ENCODE assay signal across 22 cellular contexts in the genomic region with DNA sequence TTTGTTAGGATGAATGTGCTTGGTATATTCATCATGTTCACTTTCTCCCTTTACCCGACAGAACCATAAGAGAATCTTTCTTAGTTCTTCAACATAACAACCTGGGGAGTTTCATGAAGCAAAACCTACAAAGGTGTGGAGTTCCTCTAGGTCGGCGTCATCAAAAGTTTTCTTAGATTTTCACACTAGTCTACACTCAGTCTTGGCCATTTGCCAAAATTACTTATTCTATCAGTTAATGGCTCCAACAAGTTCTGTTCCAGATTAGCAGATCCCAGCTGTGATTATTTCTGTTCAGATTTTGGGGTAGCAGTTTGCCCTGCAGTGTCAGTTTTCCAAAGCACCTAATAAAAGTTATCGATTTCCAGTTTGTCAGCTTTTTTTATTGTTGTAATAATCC.
DNase-seq lines count a peak whose midpoint lies in the region; ATAC-seq, FAIRE-seq and TF ChIP-seq lines count a peak whose summit lies in the region.
"Had no signal": no experiment of that assay in that cellular context is flagged by ENCODE, and none has a peak within 500 bp of the region (broad histone marks: within the 10 kb centered on the region; RNA-seq: fewer than 3 reads in every experiment).

No MANE protein-coding gene starts in this region.

- no peak for TF ChIP-seq EP300 in K562 (IDR thresholded peaks at IDR 0.05; ENCODE audit: low read length)

- H3K79me2 ChIP-seq in K562 (ENCODE audit: control insufficient read depth, insufficient read depth, low read length), result no peaks in the 10 kb centered on the region
- no peaks in the 10 kb centered on the region for H3K79me2 ChIP-seq in GM23338 (replicated peaks; ENCODE audit: insufficient read depth)

- BruUV-seq in A673 (replicated peaks; lab: Mats Ljungman, UMichigan) (no TSS peak), K562 (replicated peaks; lab: Mats Ljungman, UMichigan) (no TSS peak)

- no peaks in the 10 kb centered on the region for H3K27me3 ChIP-seq in A673 (replicated peaks; ENCODE audit: insufficient read depth, low read depth, low read length, poor library complexity)
- no peaks in the 10 kb centered on the region for H3K27me3 ChIP-seq in K562 (ENCODE audit: control insufficient read depth in 2 of 2, insufficient read depth in 2 of 2, low read length in 2 of 2)
- H3K27me3 ChIP-seq in GM23338 (ENCODE audit: insufficient read depth), result no peaks in the 10 kb centered on the region

- no peaks in the 10 kb centered on the region for H4K20me1 ChIP-seq in K562 (replicated peaks; ENCODE audit: control insufficient read depth, insufficient read depth, low read length)
- no peaks in the 10 kb centered on the region for H4K20me1 ChIP-seq in GM23338 (replicated peaks; ENCODE audit: insufficient read depth)

- no peak overlapping the region for H3K27ac Mint-ChIP-seq in GM23338
- H3K27ac Mint-ChIP-seq: CD4-positive, alpha-beta memory T cell; HFFc6; IgD-negative memory B cell had no signal

- H3F3A ChIP-seq in GM23338 (replicated peaks; ENCODE audit: low read depth), result no peaks in the 10 kb centered on the region

- TF ChIP-seq CTCF in A673 (conservative IDR thresholded peaks at IDR 0.05; ENCODE audit: low read depth, low read length), result no peak
- TF ChIP-seq CTCF in K562 (IDR thresholded peaks at IDR 0.05 in 2 of 3, conservative IDR thresholded peaks at IDR 0.05 in 1 of 3; ENCODE audit: insufficient read depth in 2 of 3, low read depth in 1 of 3, low read length in 3 of 3), result no peak
- TF ChIP-seq CTCF in GM23338 (conservative IDR thresholded peaks at IDR 0.05; ENCODE audit: low read depth in 2 of 2), result no peak

- no peak overlapping the region for H3K27ac ChIP-seq in A673 (ENCODE audit: low read depth, low read length, poor library complexity, severe bottlenecking)
- no peak overlapping the region for H3K27ac ChIP-seq in K562 (ENCODE audit: extremely low read depth, low read depth, low read length)
- no peak overlapping the region for H3K27ac ChIP-seq in GM23338 (ENCODE audit: low read depth)
- H3K27ac ChIP-seq: C4-2B had no signal

- H3K9ac ChIP-seq in K562 (ENCODE audit: insufficient read depth in 1 of 2, low read depth in 2 of 2, low read length in 2 of 2), result no peak overlapping the region

- peaks cover 17% of the 10 kb centered on the region for H3K36me3 Mint-ChIP-seq in GM23338 (ENCODE audit: low read depth)
- H3K36me3 Mint-ChIP-seq: CD4-positive, alpha-beta memory T cell; IgD-negative memory B cell had no signal

- H3K4me3 Mint-ChIP-seq in GM23338, result no peak overlapping the region
- H3K4me3 Mint-ChIP-seq: CD4-positive, alpha-beta memory T cell; HFFc6; IgD-negative memory B cell had no signal

- FAIRE-seq in K562 (lab: Jason Lieb, UNC), result no peak
- FAIRE-seq: A204.1, GM12892, GM18507, HTR-8/SVneo had no signal

- H3K9me2 ChIP-seq in GM23338 (ENCODE audit: insufficient read depth), result no peaks in the 10 kb centered on the region

- CTCF ChIA-PET in A673 (lab: Charles Lee) (no interaction called here), K562 (lab: Yijun Ruan, JAX; ENCODE audit: low intra/inter-chr PET ratio) (no interaction called here)

- no peak for TF ChIP-seq POLR2A in K562 (conservative IDR thresholded peaks at IDR 0.05)

- intact Hi-C loops in A673 (cut with micrococcal nuclease; ENCODE audit: unreplicated experiment) (no loop called here), K562 (cut with micrococcal nuclease) (no loop called here), left ventricle myocardium superior (cut with micrococcal nuclease) (no loop called here)

- in situ Hi-C loops in K562 (cut with MboI), result no loop called here

- WGBS in K562 (ENCODE audit: insufficient coverage, low coverage, missing lambda C conversion rate), result 0% methylated on average over 4 of the region's 4 CpGs

- DNase-seq in NCI-H2196 (lab: John Stamatoyannopoulos, UW; ENCODE audit: unreplicated experiment) (peak; percentile 4), NCI-H2196 treated with DMSO at 0.1 percent for 48 hours (lab: John Stamatoyannopoulos, UW; ENCODE audit: unreplicated experiment) (no peak), A673 (ENCODE audit: low spot score) (peak; percentile 50), ELR (ENCODE audit: low read depth) (peak; percentile 2), K562 (ENCODE audit: extremely low read depth in 1 of 4, low spot score in 3 of 4) (no peak), left ventricle myocardium superior (no peak), CD1c-positive myeloid dendritic cell (ENCODE audit: extremely low spot score) (no peak), GM23338 (ENCODE audit: low spot score) (no peak)
- DNase-seq: AML-193; CD4-positive, alpha-beta memory T cell; GDM1; GOT3; H7; HFFc6; KG1 had no signal

- no peaks in the 10 kb centered on the region for H3K27me3 Mint-ChIP-seq in GM23338 (ENCODE audit: insufficient read depth, low read depth, poor library complexity)
- H3K27me3 Mint-ChIP-seq: CD4-positive, alpha-beta memory T cell; IgD-negative memory B cell had no signal

- peaks cover 11% of the 10 kb centered on the region for H3K9me3 ChIP-seq in A673 (ENCODE audit: low read depth, low read length, poor library complexity, severe bottlenecking)
- no peaks in the 10 kb centered on the region; the same call in 1 of the 2 replicates for H3K9me3 ChIP-seq in K562 (replicated peaks; ENCODE audit: control insufficient read depth, insufficient read depth, low read depth, low read length)

- H3K9me1 ChIP-seq in K562 (ENCODE audit: control insufficient read depth, insufficient read depth, low read length), result no peaks in the 10 kb centered on the region

- H3K4me1 Mint-ChIP-seq in GM23338, result no peaks in the 10 kb centered on the region; the same call in 2 of the 3 replicates
- H3K4me1 Mint-ChIP-seq: CD4-positive, alpha-beta memory T cell; IgD-negative memory B cell had no signal

- H3K4me3 ChIP-seq in A673 (ENCODE audit: low read depth, low read length, poor library complexity, severe bottlenecking) (no peak overlapping the region), K562 (no peak overlapping the region), GM23338 (no peak overlapping the region)

- no peak for ATAC-seq in K562
- no peak for ATAC-seq in left ventricle myocardium superior
- ATAC-seq in GM23338, result no peak
- ATAC-seq: HCT116 had no signal

- no peaks in the 10 kb centered on the region for H3K36me3 ChIP-seq in A673 (ENCODE audit: insufficient read depth, low read length, poor library complexity, severe bottlenecking)
- H3K36me3 ChIP-seq in K562 (ENCODE audit: control insufficient read depth, insufficient read depth, low read length), result no peaks in the 10 kb centered on the region
- H3K36me3 ChIP-seq in GM23338 (ENCODE audit: insufficient read depth), result peaks cover 4% of the 10 kb centered on the region; the same call in 1 of the 2 replicates

- H3K4me1 ChIP-seq in A673 (ENCODE audit: insufficient read depth, low read length, poor library complexity, severe bottlenecking), result peaks cover 8% of the 10 kb centered on the region
- no peaks in the 10 kb centered on the region for H3K4me1 ChIP-seq in K562 (replicated peaks in 1 of 2; ENCODE audit: control insufficient read depth in 2 of 2, insufficient read depth in 2 of 2, low read length in 2 of 2)
- H3K4me1 ChIP-seq in GM23338 (ENCODE audit: insufficient read depth), result no peaks in the 10 kb centered on the region

- H3K9me3 Mint-ChIP-seq in GM23338, result peaks cover 21% of the 10 kb centered on the region

- H2AFZ ChIP-seq in K562 (ENCODE audit: low read depth, low read length), result no peak overlapping the region
- no peak overlapping the region for H2AFZ ChIP-seq in GM23338

- POLR2A ChIA-PET in A673 (lab: Charles Lee; ENCODE audit: low non-redundant PET) (interaction anchor here (0.7 kb wide), 1 partner anchor 18 kb away, joined by 11 read pairs; no protein-coding TSS in a partner anchor), K562 (lab: Yijun Ruan, JAX) (no interaction called here)

- TF ChIP-seq RAD21 in K562 (CRISPR knock-in tag; conservative IDR thresholded peaks at IDR 0.05 in 1 of 2, IDR thresholded peaks at IDR 0.05 in 1 of 2), result no peak

- H3K4me2 ChIP-seq in K562 (ENCODE audit: insufficient read depth, low read length), result no peak overlapping the region
- H3K4me2 ChIP-seq in GM23338, result no peak overlapping the region

TF ChIP-seq in K562, 482 proteins besides CTCF, POLR2A, EP300 and RAD21:
- TF ChIP-seq NFIC (IDR thresholded peaks at IDR 0.05) (peak; percentile 73), SIRT6 (IDR thresholded peaks at IDR 0.05; ENCODE audit: low read depth, low read length) (no peak), NFIX (CRISPR knock-in tag; IDR thresholded peaks at IDR 0.05; ENCODE audit: low read depth) (peak; percentile 63)

TF ChIP-seq in GM23338, 12 proteins besides CTCF, POLR2A, EP300 and RAD21 (continues in another document):
- no peak for TF ChIP-seq NANOG (IDR thresholded peaks at IDR 0.05; ENCODE audit: borderline replicate concordance)
- TF ChIP-seq CREB1 (CRISPR knock-in tag; IDR thresholded peaks at IDR 0.05; ENCODE audit: low read depth), result no peak

Comparison
In these comparisons a context has a peak if more than half of its experiments do, and no peak if none do; other contexts are left out.
1. DNase-seq: peak in NCI-H2196 (single experiment), A673 (single experiment) and ELR (single experiment); none in NCI-H2196 treated with DMSO at 0.1 percent for 48 hours (single experiment), K562 (0 of 4), left ventricle myocardium superior (single experiment), CD1c-positive myeloid dendritic cell (single experiment) and GM23338 (single experiment).